9 cellular contexts compared by ENCODE assay signal in the genomic region with DNA sequence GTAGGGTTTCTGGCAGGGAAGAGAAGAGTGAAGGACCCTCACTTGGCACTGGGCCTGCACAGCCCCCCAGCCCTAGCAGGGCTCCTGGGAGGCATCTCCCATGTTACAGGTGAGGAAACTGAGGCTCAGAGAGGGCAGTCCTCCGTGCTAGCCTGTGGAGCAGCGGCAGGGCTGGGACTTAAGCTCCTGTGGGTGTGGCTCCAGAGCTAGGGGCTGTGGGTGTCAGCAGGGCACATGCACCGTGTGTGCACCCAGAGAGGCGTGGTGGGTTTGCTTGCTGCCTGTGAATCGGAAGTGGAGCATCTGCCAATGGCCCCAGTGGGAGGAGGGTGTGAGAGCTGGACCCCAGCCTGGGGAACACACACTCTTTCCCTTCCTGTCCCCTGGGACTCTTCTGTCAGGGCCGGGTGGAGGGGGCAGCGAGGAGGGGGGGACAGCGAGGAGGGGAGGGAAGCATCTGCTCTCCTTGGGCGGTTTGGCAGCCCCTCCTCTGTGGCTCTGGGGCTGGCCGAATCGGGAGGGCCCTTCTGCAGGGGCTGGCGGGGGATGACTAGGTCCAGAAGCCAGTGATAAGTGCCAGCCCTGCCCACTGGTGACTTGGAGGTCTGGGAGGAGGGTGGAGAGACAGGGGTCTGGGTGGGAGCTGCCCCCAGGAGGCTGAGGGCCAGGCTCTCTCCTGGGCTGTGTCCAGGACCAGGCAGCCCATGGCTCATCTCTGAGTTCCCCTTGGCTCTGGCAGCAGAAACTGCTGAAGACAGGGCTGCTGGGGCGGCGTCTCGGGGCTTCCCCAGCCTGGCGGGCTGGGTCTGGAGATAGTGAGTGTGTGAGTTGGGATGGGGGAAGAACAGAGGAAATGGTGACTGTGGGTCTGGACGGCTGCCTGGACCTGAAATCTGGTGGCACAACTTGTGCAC. TPM values are rescaled to one million over a fixed set of nuclear protein-coding genes. Genes with fewer than 3 reads are reported as not detected.
DNase-seq lines count a peak whose midpoint lies in the region; ATAC-seq and TF ChIP-seq lines count a peak whose summit lies in the region.
"Not testable (repeated sequence)": the region's sequence is repeated elsewhere in the genome, so short reads cannot be mapped to it uniquely, and the experiment has no call there.
"Had no signal": no experiment of that assay in that cellular context is flagged by ENCODE, and none has a peak within 500 bp of the region (broad histone marks: within the 10 kb centered on the region; RNA-seq: fewer than 3 reads in every experiment).

No MANE protein-coding gene starts in this region.

- H3K27ac ChIP-seq in esophagus muscularis mucosa (replicated peaks in 1 of 4) = peak overlapping the region; percentile 88 to 98 (median 96)

- not testable (repeated sequence) for H3K36me3 Mint-ChIP-seq in CD14-positive monocyte; activated CD8-positive, alpha-beta T cell treated with anti-CD3 and anti-CD28 coated beads for 36 hours (ENCODE audit: low read depth)

- peak; percentile 87 for DNase-seq in CD14-positive monocyte (ENCODE audit: low spot score)
- DNase-seq in GM20000 (ENCODE audit: low spot score) = peak; percentile 38
- DNase-seq in NCI-H82 (lab: John Stamatoyannopoulos, UW) = peak; percentile 98
- peak; percentile 41 for DNase-seq in activated CD8-positive, alpha-beta T cell treated with anti-CD3 and anti-CD28 coated beads for 36 hours
- not testable (repeated sequence) for DNase-seq in esophagus muscularis mucosa (ENCODE audit: extremely low spot score)
- peak; percentile 72 to 95 for DNase-seq in lower leg skin (ENCODE audit: low spot score in 2 of 2)
- DNase-seq in stimulated activated CD8-positive, alpha-beta memory T cell treated with anti-CD3 and anti-CD28 coated beads, Interleukin-4, amount 100 ng/mL, for 48 hours = peak; percentile 44

- not testable (repeated sequence) for H3K9me3 Mint-ChIP-seq in CD14-positive monocyte; activated CD8-positive, alpha-beta T cell treated with anti-CD3 and anti-CD28 coated beads for 36 hours

- not testable (repeated sequence) for H3K9me3 ChIP-seq in esophagus muscularis mucosa

- not testable (repeated sequence) for H3K36me3 ChIP-seq in esophagus muscularis mucosa

- CTCF ChIA-PET in activated CD8-positive, alpha-beta T cell treated with anti-CD3 and anti-CD28 coated beads for 36 hours (lab: Charles Lee) = not testable (repeated sequence)

- H3K4me3 ChIP-seq in esophagus muscularis mucosa; lower leg skin (ENCODE audit: low read depth, poor library complexity, severe bottlenecking): not testable (repeated sequence)

- intact Hi-C loops in CD14-positive monocyte (cut with micrococcal nuclease); activated CD8-positive, alpha-beta T cell treated with anti-CD3 and anti-CD28 coated beads for 36 hours (cut with micrococcal nuclease); esophagus muscularis mucosa (cut with DNase I); lower leg skin (cut with DNase I; ENCODE audit: low total_unique reads): not testable (repeated sequence)

- peak overlapping the region; percentile 74 to 87 (median 85) for H3K27ac Mint-ChIP-seq in CD14-positive monocyte
- H3K27ac Mint-ChIP-seq in activated CD8-positive, alpha-beta T cell treated with anti-CD3 and anti-CD28 coated beads for 36 hours = not testable (repeated sequence)

- not testable (repeated sequence) for TF ChIP-seq POLR2A in esophagus muscularis mucosa (IDR thresholded peaks at IDR 0.05; ENCODE audit: low read depth); lower leg skin (IDR thresholded peaks at IDR 0.05)

- not testable (repeated sequence) for TF ChIP-seq EP300 in esophagus muscularis mucosa (IDR thresholded peaks at IDR 0.05)

- peaks cover 33% of the 10 kb centered on the region for H3K4me1 Mint-ChIP-seq in CD14-positive monocyte
- H3K4me1 Mint-ChIP-seq in activated CD8-positive, alpha-beta T cell treated with anti-CD3 and anti-CD28 coated beads for 36 hours (ENCODE audit: low read depth) = not testable (repeated sequence)

- 3% methylated on average over 4 of the region's 17 CpGs for WGBS in esophagus muscularis mucosa
- WGBS in lower leg skin, 2 donors = 0 to 8% methylated on average over 6 to 9 of the region's 17 CpGs

- peaks cover 65 to 92% (median 91%) of the 10 kb centered on the region in 4 donors for H3K4me1 ChIP-seq in esophagus muscularis mucosa

- H3K27me3 Mint-ChIP-seq in CD14-positive monocyte (ENCODE audit: low read depth in 3 of 3) = peaks cover 15 to 20% (median 19%) of the 10 kb centered on the region in 3 donors
- H3K27me3 Mint-ChIP-seq in activated CD8-positive, alpha-beta T cell treated with anti-CD3 and anti-CD28 coated beads for 36 hours = not testable (repeated sequence)

- ATAC-seq in HG03442 (IDR thresholded peaks at IDR 0.05; ENCODE audit: unreplicated experiment) = peak; percentile 43
- ATAC-seq in activated CD8-positive, alpha-beta T cell treated with anti-CD3 and anti-CD28 coated beads for 36 hours = peak; percentile 64

- TF ChIP-seq CTCF in CD14-positive monocyte (IDR thresholded peaks at IDR 0.05); GM20000 (IDR thresholded peaks at IDR 0.05; ENCODE audit: extremely low read depth, missing control alignments); activated CD8-positive, alpha-beta T cell treated with anti-CD3 and anti-CD28 coated beads for 36 hours (IDR thresholded peaks at IDR 0.05); esophagus muscularis mucosa (IDR thresholded peaks at IDR 0.05); lower leg skin (IDR thresholded peaks at IDR 0.05): not testable (repeated sequence)

- H3K27me3 ChIP-seq in esophagus muscularis mucosa = not testable (repeated sequence)

- H3K4me3 Mint-ChIP-seq in CD14-positive monocyte = peak overlapping the region; percentile 56 to 68
- H3K4me3 Mint-ChIP-seq in activated CD8-positive, alpha-beta T cell treated with anti-CD3 and anti-CD28 coated beads for 36 hours = not testable (repeated sequence)

- POLR2A ChIA-PET in activated CD8-positive, alpha-beta T cell treated with anti-CD3 and anti-CD28 coated beads for 36 hours (lab: Charles Lee) = not testable (repeated sequence)

RNA-seq across cellular contexts. Expression of a gene that starts 12.4 kb away (rescaled TPM):
- polyA plus RNA-seq in CD14-positive monocyte = not detected
- not detected for total RNA-seq in activated CD8-positive, alpha-beta T cell treated with anti-CD3 and anti-CD28 coated beads for 36 hours
- total RNA-seq in esophagus muscularis mucosa (100 to 1,000 TPM; 133 to 386 (median 182) TPM), lower leg skin (10 to 100 TPM in 2 of 4 donors, 1 to 10 TPM in 2; 9.1 to 28.7 (median 10.5) TPM)
- total RNA-seq: CD4-positive, alpha-beta T cell had no signal

RNA-seq across cellular contexts. Expression of a gene that starts 52.5 kb away (rescaled TPM):
- 1 to 10 TPM; 2.4 TPM for polyA plus RNA-seq in CD14-positive monocyte
- total RNA-seq in activated CD8-positive, alpha-beta T cell treated with anti-CD3 and anti-CD28 coated beads for 36 hours = 1 to 10 TPM; 1.7 to 1.8 TPM
- 10 to 100 TPM; 27.8 to 47.6 (median 40.1) TPM for total RNA-seq in esophagus muscularis mucosa
- 10 to 100 TPM; 24.8 to 40.5 (median 35.5) TPM for total RNA-seq in lower leg skin

Comparison
In these comparisons a context has a peak if more than half of its experiments do, and no peak if none do; other contexts are left out.
1. RNA of a gene that starts 12.4 kb away (total RNA-seq): 133 to 386 TPM in esophagus muscularis mucosa and 9.1 to 28.7 TPM in lower leg skin; not detected in activated CD8-positive, alpha-beta T cell treated with anti-CD3 and anti-CD28 coated beads for 36 hours; every median in the first group is over 10 times any median in the second.
2. RNA of a gene that starts 52.5 kb away (total RNA-seq): 27.8 to 47.6 TPM in esophagus muscularis mucosa and 24.8 to 40.5 TPM in lower leg skin; 1.7 to 1.8 TPM in activated CD8-positive, alpha-beta T cell treated with anti-CD3 and anti-CD28 coated beads for 36 hours; every median in the first group is over 4 times any median in the second.